ENCODE assay signal across 1 cellular context in the genomic region with DNA sequence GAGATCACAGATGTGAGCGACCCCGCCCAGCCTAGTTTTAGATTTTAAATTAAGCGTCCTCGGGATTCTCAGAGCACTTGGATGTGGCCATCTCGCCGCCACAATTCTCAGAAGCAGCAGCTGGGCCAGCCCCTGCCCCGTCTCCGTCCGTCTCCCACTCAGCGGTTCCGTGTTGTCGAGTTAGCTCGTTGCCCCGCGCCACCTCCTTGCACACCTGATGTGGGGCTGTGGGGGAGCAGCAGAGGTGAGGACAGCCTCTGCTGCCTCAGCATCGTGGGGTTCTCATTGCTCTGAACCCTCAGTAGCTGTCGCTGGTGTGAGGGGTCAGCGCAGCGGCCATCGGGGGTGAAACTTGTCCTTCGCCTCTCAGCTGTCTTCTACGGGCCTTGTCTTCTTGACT.
A peak's percentile ranks its signal among the peaks of the same experiment; 100 is the strongest.
TF ChIP-seq lines count a peak whose summit lies in the region.

No MANE protein-coding gene starts in this region.

TF ChIP-seq in K562, 482 proteins besides CTCF, POLR2A, EP300 and RAD21:
- TF ChIP-seq POLR2G (IDR thresholded peaks at IDR 0.05; ENCODE audit: low read depth, low read length) = 0 out of 2 replicates have a peak, but pooled peaks have one; percentile 26
- no peak for TF ChIP-seq HMBOX1 (IDR thresholded peaks at IDR 0.05)
